Comparison of ENCODE assay signal across 29 cellular contexts in the genomic region with DNA sequence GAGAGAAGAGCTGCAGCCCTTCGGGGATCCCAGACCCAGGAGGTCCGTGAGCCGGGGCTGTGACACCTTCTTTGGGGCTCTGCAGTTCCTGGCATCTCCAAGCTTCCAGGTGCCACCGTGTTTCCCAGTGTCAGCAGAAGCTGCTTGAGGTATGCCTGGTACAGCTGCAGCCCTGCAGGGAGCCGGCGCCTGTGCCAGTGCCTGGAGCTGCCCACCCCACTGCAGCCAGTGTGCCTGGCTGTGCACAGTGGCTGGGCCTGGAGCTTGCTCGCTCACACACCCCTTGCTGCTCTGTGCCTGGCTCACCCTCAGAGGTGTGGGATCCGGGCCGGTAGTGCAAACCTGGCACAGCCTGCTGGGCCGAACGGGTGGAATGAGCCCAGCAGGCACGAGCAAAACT.
"Had no signal": no experiment of that assay in that cellular context is flagged by ENCODE, and none has a peak within 500 bp of the region (broad histone marks: within the 10 kb centered on the region; RNA-seq: fewer than 3 reads in every experiment).

No MANE protein-coding gene starts in this region.

- H3K4me3 Mint-ChIP-seq: activated B cell treated with CpG ODN at 0.5 μM for 24 hours; activated CD4-positive, alpha-beta T cell treated with anti-CD3 and anti-CD28 coated beads for 36 hours; activated CD8-positive, alpha-beta memory T cell treated with anti-CD3 and anti-CD28 coated beads, Interleukin-2, amount 10 ng/mL, durations not matched to agents 7 days and 5 days; activated CD8-positive, alpha-beta T cell treated with anti-CD3 and anti-CD28 coated beads, Interleukin-2, amount 10 ng/mL, durations not matched to agents 7 days and 5 days; activated naive CD4-positive, alpha-beta T cell treated with anti-CD3 and anti-CD28 coated beads, Interleukin-2, amount 50 U/mL, for 24 hours; activated naive CD8-positive, alpha-beta T cell treated with anti-CD3 and anti-CD28 coated beads, Interleukin-2, amount 50 U/mL, for 24 hours; central memory CD8-positive, alpha-beta T cell; naive thymus-derived CD4-positive, alpha-beta T cell; neural progenitor cell; stimulated activated memory B cell treated with anti-CD40 and anti-IgM and Interleukin-4, amounts not matched to agents 10 μg/mL and 1 μg/mL and 100 μg/mL, for 72 hours; stimulated activated naive CD8-positive, alpha-beta T cell treated with anti-CD3 and anti-CD28 coated beads, Interleukin-15, amount 100 ng/mL, for 72 hours; T-cell had no signal

- H3K4me3 ChIP-seq: breast epithelium, esophagus squamous epithelium, neural progenitor cell, prostate gland, skin epidermis, upper lobe of right lung had no signal

- FAIRE-seq: colon, endometrium, islet of Langerhans had no signal

- H3K27me3 ChIP-seq: breast epithelium, esophagus squamous epithelium, neural progenitor cell, upper lobe of right lung had no signal

- H3K27ac Mint-ChIP-seq: activated B cell treated with CpG ODN at 0.5 μM for 24 hours; activated CD4-positive, alpha-beta T cell treated with anti-CD3 and anti-CD28 coated beads for 36 hours; activated CD8-positive, alpha-beta memory T cell treated with anti-CD3 and anti-CD28 coated beads, Interleukin-2, amount 10 ng/mL, durations not matched to agents 7 days and 5 days; activated CD8-positive, alpha-beta T cell treated with anti-CD3 and anti-CD28 coated beads, Interleukin-2, amount 10 ng/mL, durations not matched to agents 7 days and 5 days; activated naive CD4-positive, alpha-beta T cell treated with anti-CD3 and anti-CD28 coated beads, Interleukin-2, amount 50 U/mL, for 24 hours; activated naive CD8-positive, alpha-beta T cell treated with anti-CD3 and anti-CD28 coated beads, Interleukin-2, amount 50 U/mL, for 24 hours; naive thymus-derived CD4-positive, alpha-beta T cell; neural progenitor cell; stimulated activated memory B cell treated with anti-CD40 and anti-IgM and Interleukin-4, amounts not matched to agents 10 μg/mL and 1 μg/mL and 100 μg/mL, for 72 hours; stimulated activated naive CD8-positive, alpha-beta T cell treated with anti-CD3 and anti-CD28 coated beads, Interleukin-15, amount 100 ng/mL, for 72 hours; T-cell had no signal

- H3K36me3 ChIP-seq: breast epithelium, neural progenitor cell, prostate gland, upper lobe of right lung had no signal

- H3K9ac ChIP-seq: neural progenitor cell had no signal

- H2AFZ ChIP-seq: neural progenitor cell had no signal

- H3K27me3 Mint-ChIP-seq: activated B cell treated with CpG ODN at 0.5 μM for 24 hours; activated CD4-positive, alpha-beta T cell treated with anti-CD3 and anti-CD28 coated beads for 36 hours; activated CD8-positive, alpha-beta memory T cell treated with anti-CD3 and anti-CD28 coated beads, Interleukin-2, amount 10 ng/mL, durations not matched to agents 7 days and 5 days; activated naive CD4-positive, alpha-beta T cell treated with anti-CD3 and anti-CD28 coated beads, Interleukin-2, amount 50 U/mL, for 24 hours; activated naive CD8-positive, alpha-beta T cell treated with anti-CD3 and anti-CD28 coated beads, Interleukin-2, amount 50 U/mL, for 24 hours; central memory CD8-positive, alpha-beta T cell; naive thymus-derived CD4-positive, alpha-beta T cell; stimulated activated naive CD8-positive, alpha-beta T cell treated with anti-CD3 and anti-CD28 coated beads, Interleukin-15, amount 100 ng/mL, for 72 hours; T-cell had no signal

- H3K4me2 ChIP-seq: neural progenitor cell had no signal

- H3K4me1 ChIP-seq: breast epithelium, neural progenitor cell, prostate gland had no signal

- H3K36me3 Mint-ChIP-seq: neural progenitor cell; stimulated activated memory B cell treated with anti-CD40 and anti-IgM and Interleukin-4, amounts not matched to agents 10 μg/mL and 1 μg/mL and 100 μg/mL, for 72 hours had no signal

- H3K9me3 ChIP-seq: breast epithelium, esophagus squamous epithelium, prostate gland, upper lobe of right lung had no signal

- ATAC-seq: activated CD4-positive, alpha-beta T cell treated with anti-CD3 and anti-CD28 coated beads for 36 hours; activated CD8-positive, alpha-beta memory T cell treated with anti-CD3 and anti-CD28 coated beads, Interleukin-2, amount 10 ng/mL, durations not matched to agents 7 days and 5 days; activated CD8-positive, alpha-beta T cell treated with anti-CD3 and anti-CD28 coated beads, Interleukin-2, amount 10 ng/mL, durations not matched to agents 7 days and 5 days; activated naive CD8-positive, alpha-beta T cell treated with anti-CD3 and anti-CD28 coated beads, Interleukin-2, amount 50 U/mL, for 24 hours; naive thymus-derived CD4-positive, alpha-beta T cell; sciatic nerve; stimulated activated memory B cell treated with anti-CD40 and anti-IgM and Interleukin-4, amounts not matched to agents 10 μg/mL and 1 μg/mL and 100 μg/mL, for 72 hours; stimulated activated naive CD8-positive, alpha-beta T cell treated with anti-CD3 and anti-CD28 coated beads, Interleukin-15, amount 100 ng/mL, for 72 hours; T-cell had no signal

- H3K27ac ChIP-seq: breast epithelium, epithelial cell of prostate, esophagus squamous epithelium, neural progenitor cell, prostate gland, skin epidermis, upper lobe of right lung had no signal

- DNase-seq: activated B cell treated with CpG ODN at 0.5 μM for 24 hours; activated CD4-positive, alpha-beta T cell treated with anti-CD3 and anti-CD28 coated beads for 36 hours; activated CD8-positive, alpha-beta memory T cell treated with anti-CD3 and anti-CD28 coated beads, Interleukin-2, amount 10 ng/mL, durations not matched to agents 7 days and 5 days; activated CD8-positive, alpha-beta T cell treated with anti-CD3 and anti-CD28 coated beads, Interleukin-2, amount 10 ng/mL, durations not matched to agents 7 days and 5 days; activated naive CD8-positive, alpha-beta T cell treated with anti-CD3 and anti-CD28 coated beads, Interleukin-2, amount 50 U/mL, for 24 hours; dermis blood vessel endothelial cell; effector CD4-positive, alpha-beta T cell; esophagus squamous epithelium; foreskin melanocyte; midbrain; naive thymus-derived CD4-positive, alpha-beta T cell; retina; stimulated activated CD4-positive, alpha-beta T cell treated with anti-CD3 and anti-CD28 coated beads, Interleukin-4, amount 100 ng/mL, for 4 hours; stimulated activated CD8-positive, alpha-beta memory T cell treated with anti-CD3 and anti-CD28 coated beads, Interleukin-4, amount 100 ng/mL, for 48 hours; stimulated activated naive CD8-positive, alpha-beta T cell treated with anti-CD3 and anti-CD28 coated beads, Interleukin-15, amount 100 ng/mL, for 72 hours; T-cell; upper lobe of right lung had no signal

- H3K9me3 Mint-ChIP-seq: activated naive CD4-positive, alpha-beta T cell treated with anti-CD3 and anti-CD28 coated beads, Interleukin-2, amount 50 U/mL, for 24 hours; activated naive CD8-positive, alpha-beta T cell treated with anti-CD3 and anti-CD28 coated beads, Interleukin-2, amount 50 U/mL, for 24 hours; central memory CD8-positive, alpha-beta T cell; stimulated activated naive CD8-positive, alpha-beta T cell treated with anti-CD3 and anti-CD28 coated beads, Interleukin-15, amount 100 ng/mL, for 72 hours had no signal

- H3K4me1 Mint-ChIP-seq: activated B cell treated with CpG ODN at 0.5 μM for 24 hours; activated CD4-positive, alpha-beta T cell treated with anti-CD3 and anti-CD28 coated beads for 36 hours; activated CD8-positive, alpha-beta memory T cell treated with anti-CD3 and anti-CD28 coated beads, Interleukin-2, amount 10 ng/mL, durations not matched to agents 7 days and 5 days; activated naive CD8-positive, alpha-beta T cell treated with anti-CD3 and anti-CD28 coated beads, Interleukin-2, amount 50 U/mL, for 24 hours; neural progenitor cell; stimulated activated memory B cell treated with anti-CD40 and anti-IgM and Interleukin-4, amounts not matched to agents 10 μg/mL and 1 μg/mL and 100 μg/mL, for 72 hours; stimulated activated naive CD8-positive, alpha-beta T cell treated with anti-CD3 and anti-CD28 coated beads, Interleukin-15, amount 100 ng/mL, for 72 hours had no signal
